Comparison of ENCODE assay signal across 19 cellular contexts in the genomic region with DNA sequence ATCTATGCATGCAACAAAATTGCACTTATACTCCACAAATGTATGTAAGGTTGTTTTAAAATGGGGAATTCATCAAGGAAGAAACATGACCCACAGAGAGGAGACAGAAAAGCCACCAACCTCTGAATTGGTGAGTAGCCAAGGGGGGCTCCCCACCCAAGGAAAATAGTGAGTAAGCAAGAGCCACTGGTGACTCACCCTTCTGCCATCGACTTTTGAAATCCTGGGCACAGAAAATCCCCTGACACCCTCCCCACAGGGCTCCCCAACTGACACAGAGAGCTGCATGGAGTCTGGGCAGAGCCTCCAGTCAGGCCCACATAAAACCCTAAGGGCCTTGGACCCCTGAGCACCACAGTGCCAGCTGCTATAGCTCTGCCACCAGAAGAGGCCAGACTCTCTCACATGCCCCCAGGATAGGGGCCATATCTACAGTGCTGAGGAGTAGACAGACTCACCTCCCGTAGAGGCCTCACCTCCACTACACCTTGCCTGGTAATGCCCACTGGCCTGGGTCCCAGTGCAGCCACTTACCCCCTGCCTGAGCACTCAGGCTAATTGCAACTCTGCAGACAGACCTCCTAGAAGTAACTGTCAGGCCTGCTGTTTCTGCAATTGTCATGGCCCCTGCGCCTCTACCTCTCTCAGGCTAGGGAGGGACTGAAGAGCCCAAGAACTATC.
DNase-seq lines count a peak whose midpoint lies in the region; ATAC-seq and TF ChIP-seq lines count a peak whose summit lies in the region.
"Had no signal": no experiment of that assay in that cellular context is flagged by ENCODE, and none has a peak within 500 bp of the region (broad histone marks: within the 10 kb centered on the region; RNA-seq: fewer than 3 reads in every experiment).

No MANE protein-coding gene starts in this region.

- no peaks in the 10 kb centered on the region for H3K79me2 ChIP-seq in PC-3 (ENCODE audit: low read length)
- H3K79me2 ChIP-seq: parathyroid adenoma had no signal

- no peaks in the 10 kb centered on the region for H3K4me1 ChIP-seq in PC-3 (ENCODE audit: insufficient read depth, low read length)
- H3K4me1 ChIP-seq in heart right ventricle, result no peaks in the 10 kb centered on the region
- H3K4me1 ChIP-seq: parathyroid adenoma, tibial nerve had no signal

- no peaks in the 10 kb centered on the region for H4K20me1 ChIP-seq in PC-3 (ENCODE audit: low read length)

- H3F3A ChIP-seq in PC-3 (ENCODE audit: low read length, unreplicated experiment), result no peaks in the 10 kb centered on the region

- H3K27me3 ChIP-seq in PC-3 (ENCODE audit: low read length) (no peaks in the 10 kb centered on the region), heart right ventricle (peaks cover 0 to 12% (median 4%) of the 10 kb centered on the region in 7 donors)
- H3K27me3 ChIP-seq: tibial nerve had no signal

- no peak overlapping the region for H3K9ac ChIP-seq in PC-3 (ENCODE audit: low read length)
- H3K9ac ChIP-seq: parathyroid adenoma had no signal

- intact Hi-C loops in PC-3 (cut with micrococcal nuclease), result no loop called here
- intact Hi-C loops in heart right ventricle (cut with DNase I), result no loop called here

- H3K4me2 ChIP-seq in PC-3 (ENCODE audit: low read length), result no peak overlapping the region

- no peak for ATAC-seq in PC-3
- ATAC-seq in heart right ventricle, result no peak
- no peak for ATAC-seq in HG03439 (IDR thresholded peaks at IDR 0.05; ENCODE audit: unreplicated experiment)
- ATAC-seq: naive thymus-derived CD4-positive, alpha-beta T cell; stimulated activated memory B cell treated with anti-CD40 and anti-IgM and Interleukin-4, amounts not matched to agents 10 μg/mL and 1 μg/mL and 100 μg/mL, for 72 hours had no signal

- H2AFZ ChIP-seq in PC-3 (ENCODE audit: low read length), result no peak overlapping the region
- H2AFZ ChIP-seq: parathyroid adenoma had no signal

- BruUV-seq in PC-3 (replicated peaks; lab: Mats Ljungman, UMichigan), result no TSS peak

- no peak overlapping the region for H3K27ac ChIP-seq in PC-3 (ENCODE audit: low read length)
- no peak overlapping the region for H3K27ac ChIP-seq in heart right ventricle
- H3K27ac ChIP-seq: C4-2B, parathyroid adenoma, tibial nerve, WERI-Rb-1 had no signal

- H3K36me3 ChIP-seq in PC-3 (ENCODE audit: low read depth, low read length), result no peaks in the 10 kb centered on the region
- no peaks in the 10 kb centered on the region for H3K36me3 ChIP-seq in heart right ventricle
- H3K36me3 ChIP-seq: tibial nerve, WERI-Rb-1 had no signal

- TF ChIP-seq CTCF in PC-3 (conservative IDR thresholded peaks at IDR 0.05; ENCODE audit: low read depth, low read length) (no peak), heart right ventricle (IDR thresholded peaks at IDR 0.05) (no peak)

- H3K4me3 ChIP-seq in PC-3 (ENCODE audit: low read length) (no peak overlapping the region), heart right ventricle (no peak overlapping the region)
- H3K4me3 ChIP-seq: tibial nerve had no signal

- H3K9me2 ChIP-seq in PC-3 (replicated peaks; ENCODE audit: low read length), result no peaks in the 10 kb centered on the region

- DNase-seq in activated CD4-positive, alpha-beta T cell treated with anti-CD3 and anti-CD28 coated beads for 48 hours, result peak; percentile 25
- no peak for DNase-seq in activated CD4-positive, alpha-beta T cell treated with anti-CD3 and anti-CD28 coated beads, Interleukin-2, amount 50 U/mL, for 4 hours
- peak; percentile 87 for DNase-seq in Daoy (ENCODE audit: low read depth)
- DNase-seq in PC-3, result peak; percentile 56
- DNase-seq in dedifferentiated amniotic fluid mesenchymal stem cell (ENCODE audit: extremely low spot score), result peak; percentile 9
- no peak for DNase-seq in heart right ventricle
- DNase-seq in NCI-H510A (lab: John Stamatoyannopoulos, UW), result no peak
- DNase-seq: cortex of kidney; DMS 273 treated with DMSO at 0.1 percent for 48 hours; HFFc6; Karpas-422; mesenchymal stem cell; naive thymus-derived CD4-positive, alpha-beta T cell; WERI-Rb-1 had no signal

- POLR2A ChIA-PET in PC-3 (lab: Charles Lee; ENCODE audit: unreplicated experiment), result no interaction called here

- H3K9me3 ChIP-seq in PC-3 (ENCODE audit: low read length) (no peaks in the 10 kb centered on the region), heart right ventricle (peaks cover 0 to 13% (median 0%) of the 10 kb centered on the region in 11 donors)

- CTCF ChIA-PET in PC-3 (lab: Charles Lee), result no interaction called here

- WGBS in heart right ventricle, 2 donors, result 43 to 52% methylated on average over 3 of the region's 3 CpGs

Comparison
In these comparisons a context has a peak if more than half of its experiments do, and no peak if none do; other contexts are left out.
1. DNase-seq: peak in activated CD4-positive, alpha-beta T cell treated with anti-CD3 and anti-CD28 coated beads for 48 hours (single experiment), Daoy (single experiment), PC-3 (single experiment) and dedifferentiated amniotic fluid mesenchymal stem cell (single experiment); none in activated CD4-positive, alpha-beta T cell treated with anti-CD3 and anti-CD28 coated beads, Interleukin-2, amount 50 U/mL, for 4 hours (0 of 2), heart right ventricle (0 of 2) and NCI-H510A (single experiment).